10 cellular contexts compared by ENCODE assay signal in the genomic region with DNA sequence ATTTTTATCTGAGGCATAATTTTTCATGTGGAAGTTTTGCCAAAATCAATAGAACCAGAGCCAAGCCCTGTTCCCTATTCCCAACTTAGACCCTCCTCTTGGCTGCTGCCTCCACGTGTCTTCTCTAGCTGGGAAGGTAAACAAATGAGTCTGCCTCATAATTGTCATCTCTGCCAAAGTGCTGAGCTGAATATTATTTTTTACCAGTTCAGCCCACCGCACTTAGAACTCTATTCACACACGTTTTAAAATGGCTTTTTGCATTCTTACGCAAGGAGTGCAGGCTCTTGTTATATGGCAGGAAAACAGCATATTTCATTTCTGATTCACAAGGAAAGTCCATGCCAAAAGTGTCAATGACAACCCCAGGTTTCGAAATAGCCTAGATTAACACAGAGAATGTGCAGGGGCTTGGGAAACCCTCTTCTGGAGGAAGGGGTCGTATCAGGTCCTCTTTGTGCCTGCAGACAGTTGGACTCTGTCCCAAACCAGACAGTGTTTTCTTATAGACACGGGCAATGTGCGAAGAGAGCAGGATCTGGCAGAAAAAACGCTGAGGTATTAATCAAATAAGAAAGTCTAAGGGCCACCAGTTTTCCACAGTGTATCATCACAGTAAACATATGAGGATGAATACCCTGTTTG.
DNase-seq lines count a peak whose midpoint lies in the region; ATAC-seq and TF ChIP-seq lines count a peak whose summit lies in the region.
"Had no signal": no experiment of that assay in that cellular context is flagged by ENCODE, and none has a peak within 500 bp of the region (broad histone marks: within the 10 kb centered on the region; RNA-seq: fewer than 3 reads in every experiment).

No MANE protein-coding gene starts in this region.

- DNase-seq in MCF 10A (ENCODE audit: unreplicated experiment) = peak; percentile 97
- DNase-seq in mammary epithelial cell = no peak
- DNase-seq in dermis microvascular lymphatic vessel endothelial cell (ENCODE audit: low read depth in 2 of 2) = peak; percentile 92
- DNase-seq in lower lobe of right lung = no peak
- peak; percentile 48 to 70 for DNase-seq in uterus
- no peak for DNase-seq in NCI-H1048 (lab: John Stamatoyannopoulos, UW)
- DNase-seq in Kasumi-1 (lab: John Stamatoyannopoulos, UW) = no peak
- DNase-seq in activated naive CD8-positive, alpha-beta T cell treated with anti-CD3 and anti-CD28 coated beads for 36 hours = no peak
- DNase-seq: NCI-H69 had no signal

- WGBS in mammary epithelial cell (ENCODE audit: low coverage, missing lambda C conversion rate) = 15% methylated on average over 9 of the region's 9 CpGs

- POLR2A ChIA-PET in MCF 10A (lab: Yijun Ruan, JAX) = interaction anchor here (1.0 to 1.6 kb wide), 5 partner anchors 64 to 1032 kb away, joined by 3 to 7 read pairs (median 3); no protein-coding TSS in a partner anchor

- H3K79me2 ChIP-seq in mammary epithelial cell (ENCODE audit: insufficient read depth, low read length) = no peaks in the 10 kb centered on the region

- no peak overlapping the region for H3K27ac ChIP-seq in mammary epithelial cell (ENCODE audit: insufficient read depth, low read depth, low read length)
- H3K27ac ChIP-seq in lower lobe of right lung = no peak overlapping the region
- H3K27ac ChIP-seq in uterus = peak overlapping the region; percentile 77 to 79

- no peak overlapping the region for H3K9ac ChIP-seq in mammary epithelial cell (ENCODE audit: insufficient read depth, low read length)

- no peaks in the 10 kb centered on the region for H3K27me3 Mint-ChIP-seq in MCF 10A (ENCODE audit: insufficient read depth, unreplicated experiment)
- H3K27me3 Mint-ChIP-seq in activated naive CD8-positive, alpha-beta T cell treated with anti-CD3 and anti-CD28 coated beads for 36 hours = no peaks in the 10 kb centered on the region

- no peak overlapping the region for H2AFZ ChIP-seq in mammary epithelial cell (ENCODE audit: low read depth, low read length)

- peak; percentile 55 to 74 for ATAC-seq in lower lobe of right lung
- ATAC-seq: activated naive CD4-positive, alpha-beta T cell treated with anti-CD3 and anti-CD28 coated beads, Interleukin-2, amount 50 U/mL, for 72 hours had no signal

- H3K9me3 Mint-ChIP-seq in MCF 10A (ENCODE audit: unreplicated experiment) = no peaks in the 10 kb centered on the region
- H3K9me3 Mint-ChIP-seq in activated naive CD8-positive, alpha-beta T cell treated with anti-CD3 and anti-CD28 coated beads for 36 hours = no peaks in the 10 kb centered on the region
- H3K9me3 Mint-ChIP-seq: activated naive CD4-positive, alpha-beta T cell treated with anti-CD3 and anti-CD28 coated beads, Interleukin-2, amount 50 U/mL, for 72 hours had no signal

- dilution Hi-C loops in mammary epithelial cell (cut with HindIII; ENCODE audit: low sequenced_read_pairs) = no loop called here

- no peaks in the 10 kb centered on the region for H3K36me3 ChIP-seq in mammary epithelial cell (ENCODE audit: insufficient read depth, low read length)
- no peaks in the 10 kb centered on the region for H3K36me3 ChIP-seq in lower lobe of right lung
- no peaks in the 10 kb centered on the region for H3K36me3 ChIP-seq in uterus

- no peaks in the 10 kb centered on the region for H3K27me3 ChIP-seq in mammary epithelial cell (ENCODE audit: insufficient read depth, low read length)
- no peaks in the 10 kb centered on the region for H3K27me3 ChIP-seq in lower lobe of right lung (ENCODE audit: low read depth)
- no peaks in the 10 kb centered on the region for H3K27me3 ChIP-seq in uterus

- no peak overlapping the region for H3K4me2 ChIP-seq in mammary epithelial cell (ENCODE audit: insufficient read depth, low read depth, low read length)

- in situ Hi-C loops in mammary epithelial cell (cut with MboI; ENCODE audit: low sequenced_read_pairs in 2 of 2) = no loop called here

- H3K4me1 ChIP-seq in mammary epithelial cell (ENCODE audit: insufficient read depth, low read length) (no peaks in the 10 kb centered on the region), lower lobe of right lung (peaks cover 24% of the 10 kb centered on the region), uterus (no peaks in the 10 kb centered on the region)

- peak overlapping the region; percentile 71 for H3K27ac Mint-ChIP-seq in MCF 10A (ENCODE audit: low read depth, unreplicated experiment)
- no peak overlapping the region for H3K27ac Mint-ChIP-seq in activated naive CD8-positive, alpha-beta T cell treated with anti-CD3 and anti-CD28 coated beads for 36 hours
- H3K27ac Mint-ChIP-seq: activated naive CD4-positive, alpha-beta T cell treated with anti-CD3 and anti-CD28 coated beads, Interleukin-2, amount 50 U/mL, for 72 hours had no signal

- TF ChIP-seq CTCF in MCF 10A (IDR thresholded peaks at IDR 0.05; ENCODE audit: unreplicated experiment) (no peak), mammary epithelial cell (conservative IDR thresholded peaks at IDR 0.05 in 1 of 2, IDR thresholded peaks at IDR 0.05 in 1 of 2; ENCODE audit: extremely low read depth in 1 of 2, insufficient read depth in 1 of 2, low read depth in 1 of 2, low read length in 2 of 2) (no peak), lower lobe of right lung (IDR thresholded peaks at IDR 0.05) (no peak), uterus (IDR thresholded peaks at IDR 0.05) (no peak)

- peak overlapping the region; percentile 38 for H3K4me3 Mint-ChIP-seq in MCF 10A (ENCODE audit: unreplicated experiment)
- H3K4me3 Mint-ChIP-seq in activated naive CD8-positive, alpha-beta T cell treated with anti-CD3 and anti-CD28 coated beads for 36 hours = no peak overlapping the region

- no peaks in the 10 kb centered on the region for H3K36me3 Mint-ChIP-seq in MCF 10A (ENCODE audit: insufficient read depth, unreplicated experiment)
- no peaks in the 10 kb centered on the region for H3K36me3 Mint-ChIP-seq in activated naive CD8-positive, alpha-beta T cell treated with anti-CD3 and anti-CD28 coated beads for 36 hours
- H3K36me3 Mint-ChIP-seq: activated naive CD4-positive, alpha-beta T cell treated with anti-CD3 and anti-CD28 coated beads, Interleukin-2, amount 50 U/mL, for 72 hours had no signal

- H3K4me3 ChIP-seq in mammary epithelial cell (replicated peaks in 1 of 3; ENCODE audit: insufficient read depth in 1 of 3, low read depth in 2 of 3, low read length in 3 of 3) (no peak overlapping the region), lower lobe of right lung (no peak overlapping the region), uterus (no peak overlapping the region)

- no peak for TF ChIP-seq POLR2A in uterus (IDR thresholded peaks at IDR 0.05)

- CTCF ChIA-PET in MCF 10A (lab: Yijun Ruan, JAX) (interaction anchor here (0.6 to 0.9 kb wide), 2 partner anchors 51 to 236 kb away, joined by 3 to 4 read pairs; no protein-coding TSS in a partner anchor), mammary epithelial cell (lab: Charles Lee; ENCODE audit: low non-redundant PET) (no interaction called here)

- H3K9me3 ChIP-seq in mammary epithelial cell (replicated peaks; ENCODE audit: insufficient read depth, low read length) (peaks cover 33% of the 10 kb centered on the region), lower lobe of right lung (no peaks in the 10 kb centered on the region), uterus (no peaks in the 10 kb centered on the region)

- BruUV-seq in MCF 10A (replicated peaks; lab: Mats Ljungman, UMichigan) (no TSS peak), mammary epithelial cell (replicated peaks; lab: Mats Ljungman, UMichigan) (no TSS peak)

- intact Hi-C loops in MCF 10A (cut with micrococcal nuclease) (loop anchor here (5.0 kb wide), 1 partner anchor 231 kb away; no protein-coding TSS in a partner anchor), mammary epithelial cell (cut with micrococcal nuclease) (no loop called here), lower lobe of right lung (cut with DNase I) (no loop called here), uterus (cut with DNase I; ENCODE audit: low total_unique reads) (no loop called here)

- H3K4me1 Mint-ChIP-seq in MCF 10A (ENCODE audit: insufficient read depth, unreplicated experiment) = peaks cover 21% of the 10 kb centered on the region
- peaks cover 16% of the 10 kb centered on the region for H3K4me1 Mint-ChIP-seq in activated naive CD8-positive, alpha-beta T cell treated with anti-CD3 and anti-CD28 coated beads for 36 hours

- no peaks in the 10 kb centered on the region for H4K20me1 ChIP-seq in mammary epithelial cell (ENCODE audit: insufficient read depth, low read length)

Comparison
In these comparisons a context has a peak if more than half of its experiments do, and no peak if none do; other contexts are left out.
1. DNase-seq: peak in MCF 10A (single experiment), dermis microvascular lymphatic vessel endothelial cell (2 of 2) and uterus (2 of 2); none in mammary epithelial cell (single experiment), lower lobe of right lung (single experiment), NCI-H1048 (single experiment), Kasumi-1 (0 of 2) and activated naive CD8-positive, alpha-beta T cell treated with anti-CD3 and anti-CD28 coated beads for 36 hours (single experiment).
2. H3K27ac ChIP-seq: peak in uterus (2 of 2); none in mammary epithelial cell (single experiment) and lower lobe of right lung (single experiment).